ENCODE assay signal across 1 cellular context in genomic region chr16:1345651-1346421, GRCh38.
TF ChIP-seq lines count a peak whose summit lies in the region.

No MANE protein-coding gene starts in this region.

TF ChIP-seq in HepG2, 621 proteins besides CTCF, POLR2A, EP300 and RAD21:
- no peak for TF ChIP-seq MXD3 (CRISPR knock-in tag; IDR thresholded peaks at IDR 0.05)
- TF ChIP-seq PAF1 (CRISPR knock-in tag; IDR thresholded peaks at IDR 0.05) = 0 out of 2 replicates have a peak, but pooled peaks have one; percentile 48
- no peak for TF ChIP-seq ZNF574 (CRISPR knock-in tag; IDR thresholded peaks at IDR 0.05)
- TF ChIP-seq ESRRA (CRISPR knock-in tag; IDR thresholded peaks at IDR 0.05; ENCODE audit: low read depth) = no peak
- no peak for TF ChIP-seq ZBTB14 (CRISPR knock-in tag; IDR thresholded peaks at IDR 0.05)
- no peak for TF ChIP-seq CBX1 (IDR thresholded peaks at IDR 0.05; ENCODE audit: low read depth)
- no peak for TF ChIP-seq ZBTB25 (CRISPR knock-in tag; IDR thresholded peaks at IDR 0.05)
- no peak for TF ChIP-seq HDAC2 (CRISPR knock-in tag; IDR thresholded peaks at IDR 0.05)
- 0 out of 2 replicates have a peak, but pooled peaks have one; percentile 18 for TF ChIP-seq AKAP8 (CRISPR knock-in tag; IDR thresholded peaks at IDR 0.05)
- no peak for TF ChIP-seq NR1H2 (CRISPR knock-in tag; IDR thresholded peaks at IDR 0.05; ENCODE audit: borderline replicate concordance, low read depth)
- no peak for TF ChIP-seq MIER2 (CRISPR knock-in tag; IDR thresholded peaks at IDR 0.05)
- TF ChIP-seq ARNTL (CRISPR knock-in tag; IDR thresholded peaks at IDR 0.05) = no peak
- TF ChIP-seq ZNF362 (CRISPR knock-in tag; IDR thresholded peaks at IDR 0.05; ENCODE audit: borderline replicate concordance) = no peak
- no peak for TF ChIP-seq ZNF251 (CRISPR knock-in tag; IDR thresholded peaks at IDR 0.05)
- TF ChIP-seq AGO1 (IDR thresholded peaks at IDR 0.05; ENCODE audit: low read depth, low read length, poor library complexity, severe bottlenecking) = peak; percentile 69
- no peak for TF ChIP-seq MEIS1 (CRISPR knock-in tag; IDR thresholded peaks at IDR 0.05; ENCODE audit: borderline replicate concordance)
- no peak for TF ChIP-seq CENPX (CRISPR knock-in tag; IDR thresholded peaks at IDR 0.05)
- TF ChIP-seq RXRA (CRISPR knock-in tag; IDR thresholded peaks at IDR 0.05) = 0 out of 2 replicates have a peak, but pooled peaks have one; percentile 27
- TF ChIP-seq ZNF569 (CRISPR knock-in tag; IDR thresholded peaks at IDR 0.05; ENCODE audit: borderline replicate concordance) = no peak
- TF ChIP-seq AGO2 (optimal IDR thresholded peaks at IDR 0.05; ENCODE audit: low read depth, low read length) = peak; percentile 76
- no peak for TF ChIP-seq ZNF614 (CRISPR knock-in tag; IDR thresholded peaks at IDR 0.05; ENCODE audit: borderline replicate concordance)
